In genomic region chr3:25486932-25487331, GRCh38 we compare ENCODE assay signal across 31 cellular contexts. TPM values are rescaled to one million over a fixed set of nuclear protein-coding genes. Genes with fewer than 3 reads are reported as not detected.
"Had no signal": no experiment of that assay in that cellular context is flagged by ENCODE, and none has a peak within 500 bp of the region (broad histone marks: within the 10 kb centered on the region; RNA-seq: fewer than 3 reads in every experiment).

No MANE protein-coding gene starts in this region.

- ATAC-seq: activated CD4-positive, CD25-positive, alpha-beta regulatory T cell treated with anti-CD3 and anti-CD28 coated beads, Interleukin-2, amount 50 U/mL, for 24 hours; activated CD8-positive, alpha-beta T cell treated with anti-CD3 and anti-CD28 coated beads for 36 hours; activated T-cell treated with anti-CD3 and anti-CD28 coated beads, Interleukin-2, amount 50 U/mL, for 4 hours; activated T-helper 17 cell treated with anti-CD3 and anti-CD28 coated beads, Interleukin-2, amount 50 U/mL, for 72 hours; gastroesophageal sphincter; T-helper 17 cell had no signal

- DNase-seq: activated B cell treated with CpG ODN at 0.5 μM for 24 hours; activated CD4-positive, alpha-beta T cell treated with anti-CD3 and anti-CD28 coated beads for 48 hours; activated CD4-positive, alpha-beta T cell treated with anti-CD3 and anti-CD28 coated beads, Interleukin-2, amount 50 U/mL, for 1 hour; activated CD4-positive, alpha-beta T cell treated with anti-CD3 and anti-CD28 coated beads, Interleukin-2, amount 50 U/mL, for 48 hours; activated CD8-positive, alpha-beta memory T cell treated with anti-CD3 and anti-CD28 coated beads for 24 hours; activated CD8-positive, alpha-beta T cell treated with anti-CD3 and anti-CD28 coated beads for 36 hours; activated effector memory CD4-positive, alpha-beta T cell treated with Interleukin-2 at 50 U/mL for 16 hours; activated gamma-delta T cell treated with Interleukin-2 at 50 U/mL for 16 hours; activated naive CD4-positive, alpha-beta T cell treated with anti-CD3 and anti-CD28 coated beads, Interleukin-2, amount 50 U/mL, for 16 hours; activated naive CD4-positive, alpha-beta T cell treated with Interleukin-2 at 50 U/mL for 16 hours; activated T-cell treated with anti-CD3 and anti-CD28 coated beads, Interleukin-2, amount 50 U/mL, for 4 hours; amniotic stem cell; anterior cingulate cortex; brain microvascular endothelial cell; central memory CD4-positive, alpha-beta T cell; cerebellar nuclear complex; colonic mucosa; effector CD8-positive, alpha-beta T cell; esophagus squamous epithelium; foreskin melanocyte; T-helper 1 cell; T-helper 17 cell; T1000; WERI-Rb-1 had no signal

- H3K27me3 ChIP-seq: brain microvascular endothelial cell, colonic mucosa, esophagus squamous epithelium, gastroesophageal sphincter had no signal

- H3K36me3 ChIP-seq: colonic mucosa, esophagus squamous epithelium, gastroesophageal sphincter, WERI-Rb-1 had no signal

- H3K4me3 ChIP-seq: colonic mucosa, esophagus squamous epithelium, gastroesophageal sphincter had no signal

- H3K9me3 ChIP-seq: colonic mucosa, gastroesophageal sphincter had no signal

- H3K4me1 ChIP-seq: colonic mucosa had no signal

- FAIRE-seq: bronchial epithelial cell, endometrium, endothelial cell of umbilical vein had no signal

- H3K27ac ChIP-seq: brain microvascular endothelial cell, colonic mucosa, epithelial cell of prostate, esophagus squamous epithelium, WERI-Rb-1 had no signal

RNA-seq across cellular contexts. Expression of gene RARB, which starts 58.9 kb away (rescaled TPM):
- total RNA-seq: activated B cell treated with CpG ODN at 0.5 μM for 24 hours; activated CD8-positive, alpha-beta T cell treated with anti-CD3 and anti-CD28 coated beads for 36 hours; activated T-helper 17 cell treated with anti-CD3 and anti-CD28 coated beads, Interleukin-2, amount 50 U/mL, for 72 hours; T-helper 17 cell had no signal
